ENCODE assay signal across 19 cellular contexts in genomic region chr11:87299041-87299481, GRCh38.
A peak's percentile ranks its signal among the peaks of the same experiment; 100 is the strongest.
DNase-seq lines count a peak whose midpoint lies in the region; ATAC-seq and TF ChIP-seq lines count a peak whose summit lies in the region.
"Had no signal": no experiment of that assay in that cellular context is flagged by ENCODE, and none has a peak within 500 bp of the region (broad histone marks: within the 10 kb centered on the region; RNA-seq: fewer than 3 reads in every experiment).

No MANE protein-coding gene starts in this region.

- no peak overlapping the region for H3K27ac ChIP-seq in DND-41 (ENCODE audit: low read length)
- H3K27ac ChIP-seq in right lobe of liver = no peak overlapping the region
- H3K27ac ChIP-seq: adrenal gland, sigmoid colon, suprapubic skin had no signal

- H3K27me3 Mint-ChIP-seq in activated T-helper 17 cell treated with anti-CD3 and anti-CD28 coated beads, Interleukin-2, amount 50 U/mL, for 72 hours = no peaks in the 10 kb centered on the region
- H3K27me3 Mint-ChIP-seq: IgD-negative memory B cell had no signal

- TF ChIP-seq POLR2A in right lobe of liver (IDR thresholded peaks at IDR 0.05) = no peak

- H3K4me1 Mint-ChIP-seq in activated T-helper 17 cell treated with anti-CD3 and anti-CD28 coated beads, Interleukin-2, amount 50 U/mL, for 72 hours = no peaks in the 10 kb centered on the region

- H3K4me2 ChIP-seq in DND-41 (ENCODE audit: insufficient read depth, low read length) = no peak overlapping the region

- H3K4me1 ChIP-seq in DND-41 (ENCODE audit: insufficient read depth, low read length) (no peaks in the 10 kb centered on the region), right lobe of liver (no peaks in the 10 kb centered on the region)
- H3K4me1 ChIP-seq: sigmoid colon, suprapubic skin had no signal

- H3K4me3 Mint-ChIP-seq in activated T-helper 17 cell treated with anti-CD3 and anti-CD28 coated beads, Interleukin-2, amount 50 U/mL, for 72 hours = no peak overlapping the region
- H3K4me3 Mint-ChIP-seq: IgD-negative memory B cell had no signal

- H3K9ac ChIP-seq in DND-41 (ENCODE audit: low read depth, low read length) = no peak overlapping the region

- H3K36me3 ChIP-seq in DND-41 (ENCODE audit: insufficient read depth, low read length) (peaks cover 6% of the 10 kb centered on the region; the same call in 1 of the 2 replicates), right lobe of liver (no peaks in the 10 kb centered on the region)
- H3K36me3 ChIP-seq: adrenal gland, sigmoid colon, suprapubic skin had no signal

- H4K20me1 ChIP-seq in DND-41 (ENCODE audit: insufficient read depth, low read length) = no peaks in the 10 kb centered on the region

- H3K9me3 Mint-ChIP-seq in activated T-helper 17 cell treated with anti-CD3 and anti-CD28 coated beads, Interleukin-2, amount 50 U/mL, for 72 hours = no peaks in the 10 kb centered on the region
- H3K9me3 Mint-ChIP-seq: IgD-negative memory B cell had no signal

- ATAC-seq in DND-41 (ENCODE audit: insufficient read depth, low read depth) = peak; percentile 67
- ATAC-seq in activated T-helper 17 cell treated with anti-CD3 and anti-CD28 coated beads, Interleukin-2, amount 50 U/mL, for 72 hours (replicated peaks) = peak; percentile 18
- ATAC-seq in left colon = peak; percentile 77
- no peak for ATAC-seq in HG02610 (IDR thresholded peaks at IDR 0.05; ENCODE audit: unreplicated experiment)
- ATAC-seq in right lobe of liver = no peak

- intact Hi-C loops in left colon (cut with DNase I, micrococcal nuclease) (loop anchor here in 1 of 2 donors (10.0 kb wide), 1 partner anchor 434 kb away; no protein-coding TSS in a partner anchor), right lobe of liver (cut with DNase I) (no loop called here)

- no peaks in the 10 kb centered on the region for H3K79me2 ChIP-seq in DND-41 (ENCODE audit: insufficient read depth, low read length)

- H3K4me3 ChIP-seq in DND-41 (ENCODE audit: low read depth in 1 of 2, low read length in 2 of 2) = no peak overlapping the region
- H3K4me3 ChIP-seq in Jurkat, Clone E6-1 (ENCODE audit: low read length) = no peak overlapping the region
- H3K4me3 ChIP-seq in right lobe of liver = no peak overlapping the region
- H3K4me3 ChIP-seq: adrenal gland, sigmoid colon, suprapubic skin had no signal

- H3K9me3 ChIP-seq in DND-41 (ENCODE audit: insufficient read depth, low read length, severe bottlenecking) (no peaks in the 10 kb centered on the region), right lobe of liver (no peaks in the 10 kb centered on the region)
- H3K9me3 ChIP-seq: adrenal gland, sigmoid colon, suprapubic skin had no signal

- 89% methylated on average over 1 of the region's 1 CpG for WGBS in right lobe of liver (ENCODE audit: insufficient coverage, low coverage, low lambda C conversion rate, missing lambda C conversion rate)

- no peaks in the 10 kb centered on the region for H3K27me3 ChIP-seq in DND-41 (ENCODE audit: insufficient read depth, low read length, poor library complexity)
- H3K27me3 ChIP-seq in right lobe of liver = no peaks in the 10 kb centered on the region
- H3K27me3 ChIP-seq: adrenal gland, sigmoid colon, suprapubic skin had no signal

- DNase-seq in DND-41 (no peak), left colon (peak; percentile 33 to 71), islet precursor cell (no peak), right lobe of liver (no peak)
- DNase-seq in Jurkat, Clone E6-1 (ENCODE audit: low read depth, low spot score) = peak; percentile 19
- DNase-seq: activated effector memory CD4-positive, alpha-beta T cell treated with Interleukin-2 at 50 U/mL for 16 hours; adrenal gland; caudate nucleus; COR-L47; effector memory CD4-positive, alpha-beta T cell; GDM1; hypothalamus; SHP77 treated with DMSO at 0.1 percent for 48 hours; sigmoid colon; stimulated activated CD4-positive, alpha-beta T cell treated with anti-CD3 and anti-CD28 coated beads, Interleukin-2, amount 100 ng/mL, for 24 hours had no signal

- peaks cover 6% of the 10 kb centered on the region for H3K36me3 Mint-ChIP-seq in activated T-helper 17 cell treated with anti-CD3 and anti-CD28 coated beads, Interleukin-2, amount 50 U/mL, for 72 hours (ENCODE audit: low read depth)

- H3K27ac Mint-ChIP-seq in activated T-helper 17 cell treated with anti-CD3 and anti-CD28 coated beads, Interleukin-2, amount 50 U/mL, for 72 hours = peak overlapping the region; percentile 0

- no peak overlapping the region for H2AFZ ChIP-seq in DND-41 (ENCODE audit: low read depth, low read length)

- TF ChIP-seq CTCF in DND-41 (IDR thresholded peaks at IDR 0.05; ENCODE audit: borderline replicate concordance, extremely low read depth, low read length, poor library complexity, severe bottlenecking) = no peak
- no peak for TF ChIP-seq CTCF in right lobe of liver (IDR thresholded peaks at IDR 0.05)

Comparison
In these comparisons a context has a peak if more than half of its experiments do, and no peak if none do; other contexts are left out.
1. ATAC-seq: peak in DND-41 (single experiment), activated T-helper 17 cell treated with anti-CD3 and anti-CD28 coated beads, Interleukin-2, amount 50 U/mL, for 72 hours (single experiment) and left colon (single experiment); none in HG02610 (single experiment) and right lobe of liver (0 of 4).
2. DNase-seq: peak in Jurkat, Clone E6-1 (single experiment) and left colon (2 of 2); none in DND-41 (single experiment), islet precursor cell (single experiment) and right lobe of liver (0 of 3).